ENCODE assay signal across 8 cellular contexts in the genomic region with DNA sequence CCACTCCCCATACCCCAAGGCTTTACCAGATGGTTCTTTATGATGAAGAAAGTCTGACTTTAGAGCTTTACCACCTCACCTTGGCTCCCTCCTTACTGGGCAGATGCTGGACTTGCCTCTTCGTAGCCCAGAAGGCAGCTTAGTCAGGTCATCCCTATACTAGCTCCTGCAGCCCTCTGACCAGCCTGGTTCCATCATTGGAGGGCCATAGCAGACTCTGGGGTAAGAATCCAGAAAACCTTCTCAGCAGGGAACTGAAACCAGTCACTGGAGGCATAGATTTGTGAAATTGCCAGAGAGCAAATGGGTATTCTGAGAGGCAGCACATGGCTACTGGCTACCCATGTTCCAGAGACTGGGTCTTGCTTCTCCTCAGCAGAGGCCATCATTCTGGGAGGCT. TPM values are rescaled to one million over a fixed set of nuclear protein-coding genes. Genes with fewer than 3 reads are reported as not detected.
"Had no signal": no experiment of that assay in that cellular context is flagged by ENCODE, and none has a peak within 500 bp of the region (broad histone marks: within the 10 kb centered on the region; RNA-seq: fewer than 3 reads in every experiment).

No MANE protein-coding gene starts in this region.

- H3K4me3 ChIP-seq: K562 had no signal

- H3K36me3 Mint-ChIP-seq: IgD-negative memory B cell had no signal

- H3K27ac Mint-ChIP-seq: IgD-negative memory B cell had no signal

- H3K27me3 Mint-ChIP-seq: IgD-negative memory B cell had no signal

- DNase-seq: IMR-90, KBM-7 had no signal

- ATAC-seq: HepG2, K562 had no signal

- H3K27ac ChIP-seq: HL-60 had no signal

RNA-seq across cellular contexts. Expression of a gene that starts 21.8 kb away (rescaled TPM):
- total RNA-seq: HepG2, HT-29, HT1080 had no signal
- polyA plus RNA-seq: HepG2 had no signal
